In the genomic region with DNA sequence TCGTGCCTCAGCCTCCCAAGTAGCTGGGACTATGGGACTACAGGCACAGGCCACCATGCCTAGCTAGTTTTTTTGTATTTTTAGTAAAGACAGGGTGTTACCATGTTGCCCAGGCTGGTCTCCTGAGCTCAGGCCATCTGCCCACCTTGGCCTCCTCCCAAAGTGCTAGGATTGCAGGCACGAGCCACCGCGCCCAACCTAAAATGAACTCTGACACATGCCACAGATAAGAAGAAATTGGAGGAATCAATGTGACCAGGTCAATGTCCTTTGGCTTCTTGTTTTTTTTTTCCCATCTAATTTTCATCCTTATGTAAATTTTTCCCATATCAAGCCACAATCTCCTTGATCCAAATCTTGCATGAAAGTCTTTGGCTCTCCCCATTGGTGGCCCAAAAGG, we compare ENCODE assay signal across 9 cellular contexts.
"Had no signal": no experiment of that assay in that cellular context is flagged by ENCODE, and none has a peak within 500 bp of the region (broad histone marks: within the 10 kb centered on the region; RNA-seq: fewer than 3 reads in every experiment).

No MANE protein-coding gene starts in this region.

- H2AFZ ChIP-seq: GM23248 had no signal

- H3K27ac ChIP-seq: GM23248, KMS-11 had no signal

- H3K4me3 ChIP-seq: GM23248, HAP-1 had no signal

- H3K9me3 ChIP-seq: HAP-1 had no signal

- H3K36me3 ChIP-seq: HAP-1 had no signal

- ATAC-seq: HCT116 had no signal

- H3K4me2 ChIP-seq: KMS-11 had no signal

- H3K9ac ChIP-seq: GM23248, KMS-11 had no signal

- DNase-seq: GM23248, GOT3, H7, HFFc6, Karpas-422, KBM-7 had no signal
